22 cellular contexts compared by ENCODE assay signal in genomic region chr4:127580300-127580699, GRCh38.
"Had no signal": no experiment of that assay in that cellular context is flagged by ENCODE, and none has a peak within 500 bp of the region (broad histone marks: within the 10 kb centered on the region; RNA-seq: fewer than 3 reads in every experiment).

No MANE protein-coding gene starts in this region.

- ATAC-seq: esophagus mucosa, sciatic nerve had no signal

- H3K9me3 ChIP-seq: heart right ventricle, prostate gland, spleen, stomach, thoracic aorta, transverse colon had no signal

- H3K27me3 ChIP-seq: spleen, stomach, transverse colon had no signal

- H3K4me3 ChIP-seq: dorsolateral prefrontal cortex, heart right ventricle, prostate gland, spleen, stomach, thoracic aorta, transverse colon had no signal

- H3K79me2 ChIP-seq: parathyroid adenoma had no signal

- H3K27ac ChIP-seq: dorsolateral prefrontal cortex, heart right ventricle, parathyroid adenoma, prostate gland, spleen, stomach, thoracic aorta, transverse colon had no signal

- H2AFZ ChIP-seq: parathyroid adenoma had no signal

- H3K4me1 ChIP-seq: heart right ventricle, parathyroid adenoma, prostate gland, spleen, stomach, transverse colon had no signal

- H3K36me3 ChIP-seq: heart right ventricle, prostate gland, spleen, stomach, thoracic aorta, transverse colon had no signal

- DNase-seq: cortex of kidney; dorsolateral prefrontal cortex; effector CD8-positive, alpha-beta T cell; heart right ventricle; hypothalamus; kidney glomerular epithelial cell; mammary epithelial cell; naive thymus-derived CD4-positive, alpha-beta T cell; nephron progenitor cell; retina; spleen; stimulated activated CD4-positive, alpha-beta T cell treated with anti-CD3 and anti-CD28 coated beads, Interleukin-15, amount 100 ng/mL, for 24 hours; stimulated activated CD4-positive, alpha-beta T cell treated with anti-CD3 and anti-CD28 coated beads, Interleukin-1b, Interleukin-23, amount 100 ng/mL, for 48 hours; stimulated activated naive CD4-positive, alpha-beta T cell; stomach; substantia nigra; transverse colon had no signal
